ENCODE assay signal across 1 cellular context in the genomic region with DNA sequence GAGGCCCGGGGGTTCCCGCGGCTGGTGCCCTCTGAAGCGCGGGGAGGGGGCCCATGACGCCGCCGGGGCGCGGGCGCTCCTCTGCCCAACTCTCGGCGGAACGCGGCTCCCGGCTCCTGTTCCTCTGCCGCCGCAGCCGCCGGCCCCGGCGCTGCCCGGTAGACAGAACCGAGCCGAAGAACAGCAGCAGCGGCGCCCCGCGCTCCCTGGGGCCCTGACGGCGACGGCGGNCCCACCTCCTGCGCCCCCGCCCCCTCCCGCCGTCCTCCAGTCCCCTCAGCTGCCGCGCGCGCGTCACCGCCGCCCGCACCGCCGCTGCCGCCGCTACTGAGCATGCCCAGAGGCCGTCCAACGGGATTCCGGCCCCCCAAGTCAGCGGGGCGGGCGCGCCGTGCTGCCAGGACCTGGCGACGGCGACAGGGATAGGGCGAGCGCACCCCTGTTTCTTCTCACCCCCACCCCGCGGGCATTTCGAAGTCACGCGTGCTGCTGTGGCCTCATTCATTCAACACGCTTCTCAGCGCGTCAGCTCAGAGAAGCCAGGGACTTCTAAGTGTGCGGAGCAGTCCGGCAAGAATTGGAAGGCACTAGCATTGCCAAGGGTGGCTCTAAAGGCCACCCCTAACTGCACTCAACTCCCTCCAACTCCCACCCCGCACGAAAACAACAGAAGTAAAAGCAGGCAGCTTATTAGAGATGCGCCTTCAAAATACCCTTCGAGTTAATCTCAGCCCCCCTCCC.
TF ChIP-seq lines count a peak whose summit lies in the region.

A gene (minus strand): TSS at position 182 of the 741 bp plus-strand sequence. CDS start 283 bp downstream, outside the sequence.

TF ChIP-seq in HepG2, 621 proteins besides CTCF, POLR2A, EP300 and RAD21 (continued from another document and continues in another):
- TF ChIP-seq, protein P1, sequence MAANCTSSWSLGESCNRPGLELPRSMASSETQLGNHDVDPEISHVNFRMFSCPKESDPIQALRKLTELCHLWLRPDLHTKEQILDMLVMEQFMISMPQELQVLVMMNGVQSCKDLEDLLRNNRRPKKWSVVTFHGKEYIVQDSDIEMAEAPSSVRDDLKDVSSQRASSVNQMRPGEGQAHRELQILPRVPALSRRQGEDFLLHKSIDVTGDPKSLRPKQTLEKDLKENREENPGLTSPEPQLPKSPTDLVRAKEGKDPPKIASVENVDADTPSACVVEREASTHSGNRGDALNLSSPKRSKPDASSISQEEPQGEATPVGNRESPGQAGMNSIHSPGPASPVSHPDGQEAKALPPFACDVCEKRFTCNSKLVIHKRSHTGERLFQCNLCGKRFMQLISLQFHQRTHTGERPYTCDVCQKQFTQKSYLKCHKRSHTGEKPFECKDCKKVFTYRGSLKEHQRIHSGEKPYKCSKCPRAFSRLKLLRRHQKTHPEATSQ (CRISPR knock-in tag; IDR thresholded peaks at IDR 0.05; ENCODE audit: borderline replicate concordance) = peak; percentile 84; the same call in 1 of the 2 replicates
- no peak for TF ChIP-seq KMT2B (CRISPR knock-in tag; IDR thresholded peaks at IDR 0.05)
- peak; percentile 74; the same call in 1 of the 2 replicates for TF ChIP-seq ZFYVE20 (CRISPR knock-in tag; IDR thresholded peaks at IDR 0.05; ENCODE audit: borderline replicate concordance, low read depth)
- TF ChIP-seq PITX1 (CRISPR knock-in tag; IDR thresholded peaks at IDR 0.05) = peak; percentile 65; the same call in 1 of the 2 replicates
- 0 out of 2 replicates have a peak, but pooled peaks have one; percentile 27 for TF ChIP-seq SAFB2 (CRISPR knock-in tag; IDR thresholded peaks at IDR 0.05; ENCODE audit: borderline replicate concordance, low read depth)
- TF ChIP-seq, protein P2, sequence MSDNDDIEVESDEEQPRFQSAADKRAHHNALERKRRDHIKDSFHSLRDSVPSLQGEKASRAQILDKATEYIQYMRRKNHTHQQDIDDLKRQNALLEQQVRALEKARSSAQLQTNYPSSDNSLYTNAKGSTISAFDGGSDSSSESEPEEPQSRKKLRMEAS (IDR thresholded peaks at IDR 0.05) = peak; percentile 95
- 0 out of 2 replicates have a peak, but pooled peaks have one; percentile 40 for TF ChIP-seq CBFB (CRISPR knock-in tag; IDR thresholded peaks at IDR 0.05)
- no peak for TF ChIP-seq ZNF263 (CRISPR knock-in tag; IDR thresholded peaks at IDR 0.05)
- TF ChIP-seq MTA3 (CRISPR knock-in tag; IDR thresholded peaks at IDR 0.05) = no peak
- TF ChIP-seq, protein P3, sequence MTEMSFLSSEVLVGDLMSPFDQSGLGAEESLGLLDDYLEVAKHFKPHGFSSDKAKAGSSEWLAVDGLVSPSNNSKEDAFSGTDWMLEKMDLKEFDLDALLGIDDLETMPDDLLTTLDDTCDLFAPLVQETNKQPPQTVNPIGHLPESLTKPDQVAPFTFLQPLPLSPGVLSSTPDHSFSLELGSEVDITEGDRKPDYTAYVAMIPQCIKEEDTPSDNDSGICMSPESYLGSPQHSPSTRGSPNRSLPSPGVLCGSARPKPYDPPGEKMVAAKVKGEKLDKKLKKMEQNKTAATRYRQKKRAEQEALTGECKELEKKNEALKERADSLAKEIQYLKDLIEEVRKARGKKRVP (CRISPR knock-in tag; IDR thresholded peaks at IDR 0.05) = 0 out of 4 replicates have a peak, but pooled peaks of 1 of the 2 experiments have one; percentile 41
- TF ChIP-seq, protein P4, sequence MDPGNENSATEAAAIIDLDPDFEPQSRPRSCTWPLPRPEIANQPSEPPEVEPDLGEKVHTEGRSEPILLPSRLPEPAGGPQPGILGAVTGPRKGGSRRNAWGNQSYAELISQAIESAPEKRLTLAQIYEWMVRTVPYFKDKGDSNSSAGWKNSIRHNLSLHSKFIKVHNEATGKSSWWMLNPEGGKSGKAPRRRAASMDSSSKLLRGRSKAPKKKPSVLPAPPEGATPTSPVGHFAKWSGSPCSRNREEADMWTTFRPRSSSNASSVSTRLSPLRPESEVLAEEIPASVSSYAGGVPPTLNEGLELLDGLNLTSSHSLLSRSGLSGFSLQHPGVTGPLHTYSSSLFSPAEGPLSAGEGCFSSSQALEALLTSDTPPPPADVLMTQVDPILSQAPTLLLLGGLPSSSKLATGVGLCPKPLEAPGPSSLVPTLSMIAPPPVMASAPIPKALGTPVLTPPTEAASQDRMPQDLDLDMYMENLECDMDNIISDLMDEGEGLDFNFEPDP (CRISPR knock-in tag; conservative IDR thresholded peaks at IDR 0.05) = 0 out of 2 replicates have a peak, but pooled peaks have one; percentile 44
- 0 out of 2 replicates have a peak, but pooled peaks have one; percentile 67 for TF ChIP-seq ZSCAN31 (CRISPR knock-in tag; IDR thresholded peaks at IDR 0.05; ENCODE audit: low read depth)
- no peak; the same call in 1 of the 2 replicates for TF ChIP-seq RFXAP (CRISPR knock-in tag; IDR thresholded peaks at IDR 0.05; ENCODE audit: borderline replicate concordance)
- TF ChIP-seq NR2F6 (IDR thresholded peaks at IDR 0.05) = no peak
- no peak for TF ChIP-seq NR2F6 (CRISPR knock-in tag; IDR thresholded peaks at IDR 0.05)
- TF ChIP-seq ZFY (CRISPR knock-in tag; IDR thresholded peaks at IDR 0.05) = peak; percentile 71
- TF ChIP-seq, protein P5, sequence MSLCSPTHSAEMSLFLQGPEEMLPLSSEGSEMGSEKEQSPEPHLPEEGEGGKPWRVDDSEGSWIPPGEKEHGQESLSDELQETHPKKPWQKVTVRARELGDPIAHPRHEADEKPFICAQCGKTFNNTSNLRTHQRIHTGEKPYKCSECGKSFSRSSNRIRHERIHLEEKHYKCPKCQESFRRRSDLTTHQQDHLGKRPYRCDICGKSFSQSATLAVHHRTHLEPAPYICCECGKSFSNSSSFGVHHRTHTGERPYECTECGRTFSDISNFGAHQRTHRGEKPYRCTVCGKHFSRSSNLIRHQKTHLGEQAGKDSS (CRISPR knock-in tag; IDR thresholded peaks at IDR 0.05; ENCODE audit: borderline replicate concordance, low read depth) = no peak
- TF ChIP-seq HNF4A (CRISPR knock-in tag; IDR thresholded peaks at IDR 0.05) = no peak
- TF ChIP-seq, protein P6, sequence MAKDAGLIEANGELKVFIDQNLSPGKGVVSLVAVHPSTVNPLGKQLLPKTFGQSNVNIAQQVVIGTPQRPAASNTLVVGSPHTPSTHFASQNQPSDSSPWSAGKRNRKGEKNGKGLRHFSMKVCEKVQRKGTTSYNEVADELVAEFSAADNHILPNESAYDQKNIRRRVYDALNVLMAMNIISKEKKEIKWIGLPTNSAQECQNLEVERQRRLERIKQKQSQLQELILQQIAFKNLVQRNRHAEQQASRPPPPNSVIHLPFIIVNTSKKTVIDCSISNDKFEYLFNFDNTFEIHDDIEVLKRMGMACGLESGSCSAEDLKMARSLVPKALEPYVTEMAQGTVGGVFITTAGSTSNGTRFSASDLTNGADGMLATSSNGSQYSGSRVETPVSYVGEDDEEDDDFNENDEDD (CRISPR knock-in tag; IDR thresholded peaks at IDR 0.05; ENCODE audit: borderline replicate concordance) = peak; percentile 93
- no peak for TF ChIP-seq BRCA1 (CRISPR knock-in tag; IDR thresholded peaks at IDR 0.05)
- TF ChIP-seq, protein P7, sequence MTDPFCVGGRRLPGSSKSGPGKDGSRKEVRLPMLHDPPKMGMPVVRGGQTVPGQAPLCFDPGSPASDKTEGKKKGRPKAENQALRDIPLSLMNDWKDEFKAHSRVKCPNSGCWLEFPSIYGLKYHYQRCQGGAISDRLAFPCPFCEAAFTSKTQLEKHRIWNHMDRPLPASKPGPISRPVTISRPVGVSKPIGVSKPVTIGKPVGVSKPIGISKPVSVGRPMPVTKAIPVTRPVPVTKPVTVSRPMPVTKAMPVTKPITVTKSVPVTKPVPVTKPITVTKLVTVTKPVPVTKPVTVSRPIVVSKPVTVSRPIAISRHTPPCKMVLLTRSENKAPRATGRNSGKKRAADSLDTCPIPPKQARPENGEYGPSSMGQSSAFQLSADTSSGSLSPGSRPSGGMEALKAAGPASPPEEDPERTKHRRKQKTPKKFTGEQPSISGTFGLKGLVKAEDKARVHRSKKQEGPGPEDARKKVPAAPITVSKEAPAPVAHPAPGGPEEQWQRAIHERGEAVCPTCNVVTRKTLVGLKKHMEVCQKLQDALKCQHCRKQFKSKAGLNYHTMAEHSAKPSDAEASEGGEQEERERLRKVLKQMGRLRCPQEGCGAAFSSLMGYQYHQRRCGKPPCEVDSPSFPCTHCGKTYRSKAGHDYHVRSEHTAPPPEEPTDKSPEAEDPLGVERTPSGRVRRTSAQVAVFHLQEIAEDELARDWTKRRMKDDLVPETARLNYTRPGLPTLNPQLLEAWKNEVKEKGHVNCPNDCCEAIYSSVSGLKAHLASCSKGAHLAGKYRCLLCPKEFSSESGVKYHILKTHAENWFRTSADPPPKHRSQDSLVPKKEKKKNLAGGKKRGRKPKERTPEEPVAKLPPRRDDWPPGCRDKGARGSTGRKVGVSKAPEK (CRISPR knock-in tag; IDR thresholded peaks at IDR 0.05; ENCODE audit: borderline replicate concordance) = 0 out of 2 replicates have a peak, but pooled peaks have one; percentile 85
- TF ChIP-seq ZMAT3 (CRISPR knock-in tag; conservative IDR thresholded peaks at IDR 0.05) = 0 out of 2 replicates have a peak, but pooled peaks have one; percentile 43
- no peak for TF ChIP-seq ZNF441 (CRISPR knock-in tag; IDR thresholded peaks at IDR 0.05; ENCODE audit: borderline replicate concordance)
- TF ChIP-seq POLR2G (IDR thresholded peaks at IDR 0.05; ENCODE audit: low read depth, low read length) = peak; percentile 66; the same call in 1 of the 2 replicates
- TF ChIP-seq, protein P8, sequence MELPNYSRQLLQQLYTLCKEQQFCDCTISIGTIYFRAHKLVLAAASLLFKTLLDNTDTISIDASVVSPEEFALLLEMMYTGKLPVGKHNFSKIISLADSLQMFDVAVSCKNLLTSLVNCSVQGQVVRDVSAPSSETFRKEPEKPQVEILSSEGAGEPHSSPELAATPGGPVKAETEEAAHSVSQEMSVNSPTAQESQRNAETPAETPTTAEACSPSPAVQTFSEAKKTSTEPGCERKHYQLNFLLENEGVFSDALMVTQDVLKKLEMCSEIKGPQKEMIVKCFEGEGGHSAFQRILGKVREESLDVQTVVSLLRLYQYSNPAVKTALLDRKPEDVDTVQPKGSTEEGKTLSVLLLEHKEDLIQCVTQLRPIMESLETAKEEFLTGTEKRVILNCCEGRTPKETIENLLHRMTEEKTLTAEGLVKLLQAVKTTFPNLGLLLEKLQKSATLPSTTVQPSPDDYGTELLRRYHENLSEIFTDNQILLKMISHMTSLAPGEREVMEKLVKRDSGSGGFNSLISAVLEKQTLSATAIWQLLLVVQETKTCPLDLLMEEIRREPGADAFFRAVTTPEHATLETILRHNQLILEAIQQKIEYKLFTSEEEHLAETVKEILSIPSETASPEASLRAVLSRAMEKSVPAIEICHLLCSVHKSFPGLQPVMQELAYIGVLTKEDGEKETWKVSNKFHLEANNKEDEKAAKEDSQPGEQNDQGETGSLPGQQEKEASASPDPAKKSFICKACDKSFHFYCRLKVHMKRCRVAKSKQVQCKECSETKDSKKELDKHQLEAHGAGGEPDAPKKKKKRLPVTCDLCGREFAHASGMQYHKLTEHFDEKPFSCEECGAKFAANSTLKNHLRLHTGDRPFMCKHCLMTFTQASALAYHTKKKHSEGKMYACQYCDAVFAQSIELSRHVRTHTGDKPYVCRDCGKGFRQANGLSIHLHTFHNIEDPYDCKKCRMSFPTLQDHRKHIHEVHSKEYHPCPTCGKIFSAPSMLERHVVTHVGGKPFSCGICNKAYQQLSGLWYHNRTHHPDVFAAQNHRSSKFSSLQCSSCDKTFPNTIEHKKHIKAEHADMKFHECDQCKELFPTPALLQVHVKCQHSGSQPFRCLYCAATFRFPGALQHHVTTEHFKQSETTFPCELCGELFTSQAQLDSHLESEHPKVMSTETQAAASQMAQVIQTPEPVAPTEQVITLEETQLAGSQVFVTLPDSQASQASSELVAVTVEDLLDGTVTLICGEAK (IDR thresholded peaks at IDR 0.05) = no peak
- TF ChIP-seq, protein P8 (CRISPR knock-in tag; IDR thresholded peaks at IDR 0.05) = peak; percentile 15; the same call in 1 of the 2 replicates
- TF ChIP-seq, protein P9, sequence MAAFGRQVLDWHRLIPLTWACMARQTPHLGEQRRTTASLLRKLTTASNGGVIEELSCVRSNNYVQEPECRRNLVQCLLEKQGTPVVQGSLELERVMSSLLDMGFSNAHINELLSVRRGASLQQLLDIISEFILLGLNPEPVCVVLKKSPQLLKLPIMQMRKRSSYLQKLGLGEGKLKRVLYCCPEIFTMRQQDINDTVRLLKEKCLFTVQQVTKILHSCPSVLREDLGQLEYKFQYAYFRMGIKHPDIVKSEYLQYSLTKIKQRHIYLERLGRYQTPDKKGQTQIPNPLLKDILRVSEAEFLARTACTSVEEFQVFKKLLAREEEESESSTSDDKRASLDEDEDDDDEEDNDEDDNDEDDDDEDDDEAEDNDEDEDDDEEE (CRISPR knock-in tag; IDR thresholded peaks at IDR 0.05) = peak; percentile 61
- TF ChIP-seq ZBTB20 (CRISPR knock-in tag; IDR thresholded peaks at IDR 0.05; ENCODE audit: borderline replicate concordance, low read depth) = peak; percentile 49; the same call in 1 of the 2 replicates
